11 cellular contexts compared by ENCODE assay signal in the genomic region with DNA sequence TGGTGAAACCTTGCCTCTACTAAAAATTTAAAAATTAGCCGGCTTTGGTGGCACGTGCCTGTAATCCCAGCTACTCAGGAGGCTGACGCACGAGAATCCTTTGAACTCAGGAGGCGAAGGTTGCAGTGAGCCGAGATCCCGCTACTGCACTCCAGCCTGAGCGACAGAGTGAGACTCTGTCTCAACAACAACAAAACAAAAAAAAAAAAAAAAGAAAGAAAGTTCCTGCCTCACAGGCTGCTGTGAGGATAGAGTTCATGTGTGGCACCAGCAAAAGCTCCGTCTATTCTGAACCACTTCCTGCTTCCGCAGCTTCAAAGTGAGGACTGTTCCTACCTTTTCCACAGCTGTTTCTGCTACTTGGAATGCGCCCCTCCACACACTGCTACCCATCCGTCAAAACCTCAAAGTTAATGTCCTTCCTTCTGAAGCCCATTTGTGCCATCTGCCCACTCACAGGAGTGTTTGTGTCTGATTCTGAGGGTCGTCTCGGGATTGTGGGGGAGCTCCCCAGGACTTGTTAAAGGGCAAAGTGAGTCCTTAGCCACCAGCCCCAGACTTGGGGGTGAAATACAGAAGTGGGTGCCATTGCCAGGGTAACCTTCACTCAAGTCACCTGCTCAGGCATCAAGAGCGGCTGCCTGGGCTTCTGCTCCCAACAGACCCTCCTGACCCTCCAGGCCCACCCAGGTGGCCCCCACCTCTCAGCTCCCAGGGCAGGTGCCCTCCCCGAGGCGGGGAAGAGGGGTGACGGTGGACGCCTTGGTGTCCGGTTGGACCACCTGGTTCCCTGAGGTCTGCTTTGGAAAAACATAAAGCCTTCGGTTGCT. TPM values are rescaled to one million over a fixed set of nuclear protein-coding genes. Genes with fewer than 3 reads are reported as not detected.
A peak's percentile ranks its signal among the peaks of the same experiment; 100 is the strongest.
DNase-seq lines count a peak whose midpoint lies in the region; ATAC-seq, FAIRE-seq and TF ChIP-seq lines count a peak whose summit lies in the region.
"Had no signal": no experiment of that assay in that cellular context is flagged by ENCODE, and none has a peak within 500 bp of the region (broad histone marks: within the 10 kb centered on the region; RNA-seq: fewer than 3 reads in every experiment).

No MANE protein-coding gene starts in this region.

- H3K9me3 Mint-ChIP-seq in CD8-positive, alpha-beta memory T cell: no peaks in the 10 kb centered on the region
- H3K9me3 Mint-ChIP-seq in astrocyte (ENCODE audit: unreplicated experiment) (no peaks in the 10 kb centered on the region), nephron progenitor cell (no peaks in the 10 kb centered on the region)

- peak overlapping the region; percentile 40 for H3K4me3 ChIP-seq in CD8-positive, alpha-beta memory T cell (ENCODE audit: low read length)
- H3K4me3 ChIP-seq in OCI-LY3 (ENCODE audit: low read length) (peak overlapping the region; percentile 42), astrocyte (ENCODE audit: insufficient read depth, low read depth, low read length) (no peak overlapping the region), lower leg skin (ENCODE audit: low read depth, poor library complexity, severe bottlenecking) (no peak overlapping the region)

- CTCF ChIA-PET in CD8-positive, alpha-beta memory T cell (lab: Charles Lee): interaction anchor here (1.0 to 7.0 kb wide), 4 partner anchors 8 to 40 kb away, joined by 3 to 62 read pairs (median 4); a partner anchor contains a TSS

- no peaks in the 10 kb centered on the region for H3K9me3 ChIP-seq in CD8-positive, alpha-beta memory T cell (ENCODE audit: low read length)
- H3K9me3 ChIP-seq in OCI-LY3 (ENCODE audit: insufficient read depth, low read length): no peaks in the 10 kb centered on the region
- no peaks in the 10 kb centered on the region for H3K9me3 ChIP-seq in astrocyte (ENCODE audit: insufficient read depth, low read depth, low read length)

- H3K36me3 ChIP-seq in CD8-positive, alpha-beta memory T cell (ENCODE audit: insufficient read depth, low read length): peaks cover 4% of the 10 kb centered on the region
- H3K36me3 ChIP-seq in OCI-LY3 (replicated peaks; ENCODE audit: low read depth, low read length) (peaks cover 23% of the 10 kb centered on the region), astrocyte (ENCODE audit: insufficient read depth, low read length) (no peaks in the 10 kb centered on the region)

- ATAC-seq in GM18517 (IDR thresholded peaks at IDR 0.05; ENCODE audit: unreplicated experiment) (no peak), HG02623 (IDR thresholded peaks at IDR 0.05; ENCODE audit: unreplicated experiment) (no peak)

- H3K9ac ChIP-seq in OCI-LY3 (ENCODE audit: low read length) (peak overlapping the region; percentile 42; the same call in 1 of the 2 replicates), astrocyte (ENCODE audit: low read length) (no peak overlapping the region)

- FAIRE-seq in astrocyte (lab: Jason Lieb, UNC): no peak

- intact Hi-C loops in lower leg skin (cut with DNase I; ENCODE audit: low total_unique reads): no loop called here

- H3K27me3 ChIP-seq in CD8-positive, alpha-beta memory T cell (ENCODE audit: insufficient read depth, low read length, poor library complexity, severe bottlenecking): no peaks in the 10 kb centered on the region
- H3K27me3 ChIP-seq in OCI-LY3 (ENCODE audit: low read depth, low read length) (no peaks in the 10 kb centered on the region), astrocyte (ENCODE audit: insufficient read depth, low read length) (no peaks in the 10 kb centered on the region)

- peaks cover 0 to 21% (median 2%) of the 10 kb centered on the region in 3 donors for H3K36me3 Mint-ChIP-seq in CD8-positive, alpha-beta memory T cell
- H3K36me3 Mint-ChIP-seq in astrocyte (ENCODE audit: low read depth, unreplicated experiment) (peaks cover 13% of the 10 kb centered on the region), nephron progenitor cell (ENCODE audit: low read depth) (no peaks in the 10 kb centered on the region)

- peak overlapping the region; percentile 86 to 98 (median 94) for H3K4me3 Mint-ChIP-seq in CD8-positive, alpha-beta memory T cell
- H3K4me3 Mint-ChIP-seq in astrocyte (ENCODE audit: unreplicated experiment) (peak overlapping the region; percentile 69), nephron progenitor cell (peak overlapping the region; percentile 60)

- no peak for TF ChIP-seq POLR2A in lower leg skin (IDR thresholded peaks at IDR 0.05)

- H3K27ac Mint-ChIP-seq in CD8-positive, alpha-beta memory T cell: peak overlapping the region; percentile 85 to 99 (median 96)
- H3K27ac Mint-ChIP-seq in astrocyte (ENCODE audit: unreplicated experiment) (peak overlapping the region; percentile 82), nephron progenitor cell (peak overlapping the region; percentile 12)

- peaks cover 44% of the 10 kb centered on the region for H3K4me1 ChIP-seq in CD8-positive, alpha-beta memory T cell (ENCODE audit: insufficient read depth, low read length)
- H3K4me1 ChIP-seq in OCI-LY3 (ENCODE audit: low read length) (peaks cover 44% of the 10 kb centered on the region), astrocyte (ENCODE audit: insufficient read depth, low read length) (peaks cover 28% of the 10 kb centered on the region)

- peaks cover 64% of the 10 kb centered on the region for H3K79me2 ChIP-seq in OCI-LY3 (ENCODE audit: low read length)
- peaks cover 60% of the 10 kb centered on the region for H3K79me2 ChIP-seq in astrocyte (ENCODE audit: insufficient read depth, low read length)

- no peak for TF ChIP-seq CTCF in OCI-LY3 (IDR thresholded peaks at IDR 0.05; ENCODE audit: low read depth, low read length)
- TF ChIP-seq CTCF in astrocyte (IDR thresholded peaks at IDR 0.05; ENCODE audit: insufficient read depth, low read depth, low read length): no peak
- no peak for TF ChIP-seq CTCF in nephron progenitor cell (IDR thresholded peaks at IDR 0.05)
- no peak for TF ChIP-seq CTCF in lower leg skin (IDR thresholded peaks at IDR 0.05)

- peaks cover 35 to 48% (median 39%) of the 10 kb centered on the region in 3 donors for H3K4me1 Mint-ChIP-seq in CD8-positive, alpha-beta memory T cell
- H3K4me1 Mint-ChIP-seq in astrocyte (ENCODE audit: low read depth, unreplicated experiment) (peaks cover 25% of the 10 kb centered on the region), nephron progenitor cell (peaks cover 28% of the 10 kb centered on the region)

- H3K4me2 ChIP-seq in OCI-LY3 (ENCODE audit: low read length) (peak overlapping the region; percentile 61), astrocyte (ENCODE audit: low read length) (peak overlapping the region; percentile 98)

- DNase-seq in CD8-positive, alpha-beta memory T cell: peak in 4 of 5 donors; percentile 18 to 79 (median 68)
- DNase-seq in astrocyte (ENCODE audit: low read depth) (no peak), nephron progenitor cell (no peak), lower leg skin (ENCODE audit: low spot score in 2 of 2) (no peak), AG08395 (ENCODE audit: low spot score) (no peak)
- DNase-seq: GOT3 had no signal

- H2AFZ ChIP-seq in OCI-LY3 (ENCODE audit: low read depth, low read length) (no peak overlapping the region), astrocyte (ENCODE audit: low read depth, low read length) (no peak overlapping the region)

- peak overlapping the region; percentile 20 for H3K27ac ChIP-seq in CD8-positive, alpha-beta memory T cell (ENCODE audit: low read depth, low read length)
- peak overlapping the region; percentile 67 for H3K27ac ChIP-seq in OCI-LY3 (ENCODE audit: low read length)
- no peak overlapping the region for H3K27ac ChIP-seq in astrocyte (ENCODE audit: low read depth, low read length)
- H3K27ac ChIP-seq: VCaP had no signal

- 72 to 74% methylated on average over 20 to 21 of the region's 21 CpGs for WGBS in lower leg skin, 2 donors

- H4K20me1 ChIP-seq in OCI-LY3 (ENCODE audit: insufficient read depth, low read length) (peaks cover 6% of the 10 kb centered on the region), astrocyte (ENCODE audit: insufficient read depth, low read length) (peaks cover 56% of the 10 kb centered on the region)

- H3K27me3 Mint-ChIP-seq in CD8-positive, alpha-beta memory T cell: no peaks in the 10 kb centered on the region
- H3K27me3 Mint-ChIP-seq in astrocyte (ENCODE audit: low read depth, unreplicated experiment) (no peaks in the 10 kb centered on the region), nephron progenitor cell (ENCODE audit: low read depth, poor library complexity) (peaks cover 3% of the 10 kb centered on the region)

- POLR2A ChIA-PET in CD8-positive, alpha-beta memory T cell (lab: Charles Lee): interaction anchor here (0.6 to 2.6 kb wide), 10 partner anchors 9 to 1678 kb away, joined by 3 to 14 read pairs (median 4); a partner anchor contains a TSS

RNA-seq across cellular contexts. Expression of a gene that starts 2.9 kb away (rescaled TPM):
- 100 to 1,000 TPM; 114 to 119 TPM for total RNA-seq in CD8-positive, alpha-beta memory T cell
- polyA plus RNA-seq in CD8-positive, alpha-beta memory T cell: 48.9 TPM
- total RNA-seq in astrocyte: 181 and 201 TPM in 2 replicates
- 10 to 100 TPM; 43.3 to 98.2 (median 56.3) TPM for total RNA-seq in lower leg skin

RNA-seq across cellular contexts. Expression of a gene that starts 15.5 kb away (rescaled TPM):
- total RNA-seq in CD8-positive, alpha-beta memory T cell: 1 to 10 TPM; 1.0 to 1.2 TPM
- polyA plus RNA-seq in CD8-positive, alpha-beta memory T cell: 0.38 TPM
- total RNA-seq in astrocyte (0.68 TPM in 1 of 2 replicates, not detected in the other), lower leg skin (under 1 TPM in 1 of 4 donors, not detected in 3; 0.78 TPM)
- total RNA-seq: myocyte had no signal

RNA-seq across cellular contexts. Expression of a gene that starts 18.3 kb away (rescaled TPM):
- total RNA-seq in CD8-positive, alpha-beta memory T cell: 10 to 100 TPM; 44.0 to 50.6 TPM
- 54.2 TPM for polyA plus RNA-seq in CD8-positive, alpha-beta memory T cell
- total RNA-seq in astrocyte (55.9 and 63.8 TPM in 2 replicates), lower leg skin (100 to 1,000 TPM; 112 to 135 (median 123) TPM)

RNA-seq across cellular contexts. Expression of a gene that starts 30.8 kb away (rescaled TPM):
- under 1 TPM; 0.33 to 0.46 TPM for total RNA-seq in CD8-positive, alpha-beta memory T cell
- 1.8 TPM for polyA plus RNA-seq in CD8-positive, alpha-beta memory T cell
- 0.09 and 0.10 TPM in 2 replicates for total RNA-seq in astrocyte
- under 1 TPM in 3 of 4 donors, not detected in 1; 0.19 to 0.52 (median 0.25) TPM for total RNA-seq in lower leg skin

RNA-seq across cellular contexts. Expression of a gene that starts 48.4 kb away (rescaled TPM):
- total RNA-seq in CD8-positive, alpha-beta memory T cell: 10 to 100 TPM; 36.7 to 36.9 TPM
- polyA plus RNA-seq in CD8-positive, alpha-beta memory T cell: 14.4 TPM
- total RNA-seq in astrocyte: 47.0 and 51.8 TPM in 2 replicates
- 10 to 100 TPM; 50.9 to 63.3 (median 57.2) TPM for total RNA-seq in lower leg skin

Comparison
In these comparisons a context has a peak if more than half of its experiments do, and no peak if none do; other contexts are left out.
1. DNase-seq: peak in CD8-positive, alpha-beta memory T cell (4 of 5); none in astrocyte (single experiment), nephron progenitor cell (single experiment), lower leg skin (0 of 2) and AG08395 (single experiment).
2. H3K4me3 ChIP-seq: peak in CD8-positive, alpha-beta memory T cell (single experiment) and OCI-LY3 (single experiment); none in astrocyte (single experiment) and lower leg skin (single experiment).
3. H3K27ac Mint-ChIP-seq: peak in every context shown above with its lines; median percentile 96 in CD8-positive, alpha-beta memory T cell; 82 in astrocyte; 12 in nephron progenitor cell.
4. Peak in every context shown above with its lines, with median percentiles within 50 percentile points of each other: H3K4me3 Mint-ChIP-seq.